1 cellular context compared by ENCODE assay signal in genomic region chr11:106131998-106132397, GRCh38.
TF ChIP-seq lines count a peak whose summit lies in the region.

No MANE protein-coding gene starts in this region.

TF ChIP-seq in WTC11, 78 proteins besides CTCF, POLR2A, EP300 and RAD21 (continued from another document):
- no peak for TF ChIP-seq ZNF512 (CRISPR knock-in tag; IDR thresholded peaks at IDR 0.05; ENCODE audit: borderline replicate concordance)
- TF ChIP-seq ZNF317 (CRISPR knock-in tag; IDR thresholded peaks at IDR 0.05; ENCODE audit: borderline replicate concordance, low read depth), result no peak
